ENCODE assay signal across 1 cellular context in genomic region chr5:14922456-14922855, GRCh38.
TF ChIP-seq lines count a peak whose summit lies in the region.

No MANE protein-coding gene starts in this region.

TF ChIP-seq in H1, 55 proteins besides CTCF, POLR2A, EP300 and RAD21 (continued from another document):
- TF ChIP-seq SP4 (IDR thresholded peaks at IDR 0.05; ENCODE audit: low read length) (no peak), USF2 (IDR thresholded peaks at IDR 0.05; ENCODE audit: low read length) (no peak), BACH1 (IDR thresholded peaks at IDR 0.05; ENCODE audit: low read length) (no peak)
